In genomic region chr5:142725231-142726187, GRCh38 we compare ENCODE assay signal across 18 cellular contexts. TPM values are rescaled to one million over a fixed set of nuclear protein-coding genes. Genes with fewer than 3 reads are reported as not detected.
DNase-seq lines count a peak whose midpoint lies in the region; ATAC-seq, FAIRE-seq and TF ChIP-seq lines count a peak whose summit lies in the region.
"Had no signal": no experiment of that assay in that cellular context is flagged by ENCODE, and none has a peak within 500 bp of the region (broad histone marks: within the 10 kb centered on the region; RNA-seq: fewer than 3 reads in every experiment).

No MANE protein-coding gene starts in this region.

- no peak for ATAC-seq in activated T-cell treated with anti-CD3 and anti-CD28 coated beads, Interleukin-2, amount 50 U/mL, for 72 hours (replicated peaks in 1 of 2)
- ATAC-seq in activated T-cell treated with anti-CD3 and anti-CD28 coated beads, Interleukin-2, amount 50 U/mL, for 4 hours, result no peak
- no peak for ATAC-seq in thoracic aorta (ENCODE audit: insufficient number of reproducible peaks, low FRiP score, low read depth)
- ATAC-seq: stimulated activated naive B cell treated with anti-CD40 and anti-IgM and Interleukin-4, amounts not matched to agents 10 μg/mL and 1 μg/mL and 100 μg/mL, for 72 hours had no signal

- no peak overlapping the region for H3K56ac ChIP-seq in H1 (replicated peaks; ENCODE audit: insufficient read length, low read depth, low read length)

- no peaks in the 10 kb centered on the region for H3K79me1 ChIP-seq in H1 (ENCODE audit: low read depth, low read length)

- no peak for TF ChIP-seq RAD21 in H1 (IDR thresholded peaks at IDR 0.05 in 1 of 2, conservative IDR thresholded peaks at IDR 0.05 in 1 of 2; ENCODE audit: low read depth in 2 of 2, low read length in 2 of 2)

- H3K79me2 ChIP-seq in H1 (ENCODE audit: control insufficient read depth in 1 of 2, insufficient read depth in 2 of 2, low read length in 2 of 2), result no peaks in the 10 kb centered on the region

- H3K27me3 ChIP-seq in H1 (replicated peaks in 1 of 4; ENCODE audit: control insufficient read depth in 3 of 4, extremely low read depth in 1 of 4, insufficient read depth in 3 of 4, low read length in 3 of 4) (no peaks in the 10 kb centered on the region; a peak in 1 of 7 replicates), thoracic aorta (replicated peaks; ENCODE audit: insufficient read depth) (no peaks in the 10 kb centered on the region)
- H3K27me3 ChIP-seq: Peyer's patch, vagina had no signal

- CTCF ChIA-PET in H1 (lab: Charles Lee; ENCODE audit: partially characterized antibody), result interaction anchor here (4.5 to 15.0 kb wide), 3 partner anchors 12 to 154 kb away, joined by 34 to 627 read pairs (median 459); no protein-coding TSS in a partner anchor
- CTCF ChIA-PET in activated CD4-positive, alpha-beta memory T cell treated with anti-CD3 and anti-CD28 coated beads, Interleukin-2, amount 10 ng/mL, durations not matched to agents 7 days and 5 days (lab: Charles Lee), result interaction anchor here (1.3 kb wide), 1 partner anchor 11 kb away, joined by 3 read pairs; no protein-coding TSS in a partner anchor

- no peak overlapping the region for H3K23ac ChIP-seq in H1 (ENCODE audit: insufficient read length)

- no peak for TF ChIP-seq CTCF in H1 (IDR thresholded peaks at IDR 0.05; ENCODE audit: control extremely low read depth in 1 of 3, insufficient read depth in 1 of 3, low read depth in 1 of 3, low read length in 3 of 3)
- no peak for TF ChIP-seq CTCF in thoracic aorta (IDR thresholded peaks at IDR 0.05)

- H4K5ac ChIP-seq in H1 (ENCODE audit: insufficient read length, low read depth, low read length), result no peak overlapping the region

- no peak overlapping the region for H3K14ac ChIP-seq in H1 (ENCODE audit: insufficient read length)

- FAIRE-seq in H1 (lab: Jason Lieb, UNC), result no peak
- FAIRE-seq: D721Med, islet of Langerhans had no signal

- H2AK5ac ChIP-seq in H1 (ENCODE audit: low read depth, low read length), result peak overlapping the region; percentile 20; the same call in 1 of the 2 replicates

- H2AFZ ChIP-seq in H1 (ENCODE audit: low read length), result no peak overlapping the region

- no peak overlapping the region for H4K8ac ChIP-seq in H1 (ENCODE audit: extremely low read depth, insufficient read depth, low read length)

- peaks cover 0 to 5% (median 1%) of the 10 kb centered on the region in 4 experiments; a peak in 3 of 7 replicates for H3K4me1 ChIP-seq in H1 (replicated peaks in 1 of 4; ENCODE audit: control insufficient read depth in 3 of 4, insufficient read depth in 4 of 4, low read length in 3 of 4)
- peaks cover 15 to 34% of the 10 kb centered on the region in 2 donors for H3K4me1 ChIP-seq in thoracic aorta (ENCODE audit: control insufficient read depth in 1 of 2, low read depth in 2 of 2)
- H3K4me1 ChIP-seq: Peyer's patch, vagina had no signal

- H4K20me1 ChIP-seq in H1 (replicated peaks in 1 of 2; ENCODE audit: control insufficient read depth in 1 of 2, insufficient read depth in 2 of 2, low read length in 2 of 2), result no peaks in the 10 kb centered on the region

- TF ChIP-seq EP300 in H1 (IDR thresholded peaks at IDR 0.05; ENCODE audit: borderline replicate concordance in 1 of 2, low read depth in 2 of 2, low read length in 2 of 2), result no peak

- H3K18ac ChIP-seq in H1 (ENCODE audit: extremely low read depth, low read length), result no peak overlapping the region

- no peak overlapping the region for H2BK120ac ChIP-seq in H1 (replicated peaks; ENCODE audit: low read depth, low read length)

- no peak overlapping the region for H3K4me2 ChIP-seq in H1 (ENCODE audit: insufficient read depth in 1 of 2, low read depth in 2 of 2, low read length in 2 of 2)

- H3K36me3 ChIP-seq in H1 (ENCODE audit: control insufficient read depth in 2 of 4, insufficient read depth in 4 of 4, low read length in 3 of 4) (no peaks in the 10 kb centered on the region; a peak in 1 of 8 replicates), thoracic aorta (no peaks in the 10 kb centered on the region)
- H3K36me3 ChIP-seq: Peyer's patch, vagina had no signal

- H2BK12ac ChIP-seq in H1 (ENCODE audit: low read depth, low read length), result no peak overlapping the region

- POLR2A ChIA-PET in H1 (lab: Charles Lee; ENCODE audit: partially characterized antibody), result interaction anchor here (1.4 kb wide), 1 partner anchor 10 kb away, joined by 3 read pairs; no protein-coding TSS in a partner anchor
- POLR2A ChIA-PET in activated CD4-positive, alpha-beta memory T cell treated with anti-CD3 and anti-CD28 coated beads, Interleukin-2, amount 10 ng/mL, durations not matched to agents 7 days and 5 days (lab: Charles Lee), result no interaction called here

- no peak overlapping the region for H3K9ac ChIP-seq in H1 (replicated peaks in 1 of 4; ENCODE audit: extremely low read depth in 1 of 4, low read depth in 3 of 4, low read length in 3 of 4)

- H2BK15ac ChIP-seq in H1 (ENCODE audit: low read length), result no peak overlapping the region

- H3K9me3 ChIP-seq in H1 (ENCODE audit: insufficient read depth in 2 of 2, low read depth in 1 of 2, low read length in 1 of 2), result no peaks in the 10 kb centered on the region
- no peaks in the 10 kb centered on the region for H3K9me3 ChIP-seq in thoracic aorta
- H3K9me3 ChIP-seq: Peyer's patch, vagina had no signal

- peaks cover 19% of the 10 kb centered on the region for H3K4me1 Mint-ChIP-seq in activated T-cell treated with anti-CD3 and anti-CD28 coated beads, Interleukin-2, amount 50 U/mL, for 72 hours (ENCODE audit: low read depth)
- H3K4me1 Mint-ChIP-seq in activated T-cell treated with anti-CD3 and anti-CD28 coated beads, Interleukin-2, amount 50 U/mL, for 4 hours (ENCODE audit: low read depth), result no peaks in the 10 kb centered on the region
- peaks cover 10% of the 10 kb centered on the region for H3K4me1 Mint-ChIP-seq in activated CD4-positive, alpha-beta memory T cell treated with anti-CD3 and anti-CD28 coated beads, Interleukin-2, amount 10 ng/mL, durations not matched to agents 7 days and 5 days
- H3K4me1 Mint-ChIP-seq: activated CD4-positive, alpha-beta T cell treated with anti-CD3 and anti-CD28 coated beads, Interleukin-2, amount 10 ng/mL, durations not matched to agents 7 days and 5 days; activated T-helper 17 cell treated with anti-CD3 and anti-CD28 coated beads, Interleukin-2, amount 50 U/mL, for 72 hours had no signal

- 82% methylated on average over 4 of the region's 4 CpGs; no CpG with 5 or more reads in 1 of the 2 experiments for WGBS in H1 (ENCODE audit: extremely low coverage in 1 of 2, insufficient coverage in 1 of 2, insufficient read length in 1 of 2, insufficient replicate concordance in 2 of 2, low coverage in 1 of 2, low lambda C conversion rate in 2 of 2, missing lambda C conversion rate in 1 of 2), 2 experiments

- H3K4me3 ChIP-seq in H1 (ENCODE audit: extremely low read depth in 1 of 4, insufficient read depth in 2 of 4, low read depth in 3 of 4, low read length in 4 of 4), result no peak overlapping the region
- H3K4me3 ChIP-seq in thoracic aorta, result no peak overlapping the region
- H3K4me3 ChIP-seq: Peyer's patch, vagina had no signal

- H2BK5ac ChIP-seq in H1 (ENCODE audit: low read depth, low read length), result no peak overlapping the region

- no peak for TF ChIP-seq POLR2A in H1 (IDR thresholded peaks at IDR 0.05; ENCODE audit: control extremely low read depth in 1 of 2, low read depth in 2 of 2, low read length in 2 of 2)

- H3K23me2 ChIP-seq in H1 (ENCODE audit: low read depth, low read length), result no peaks in the 10 kb centered on the region; the same call in 1 of the 2 replicates

- H3K4ac ChIP-seq in H1 (replicated peaks; ENCODE audit: insufficient read length, low read depth, low read length), result no peak overlapping the region

- H3K27ac ChIP-seq in H1 (ENCODE audit: low read depth, low read length) (no peak overlapping the region), thoracic aorta (peak overlapping the region; percentile 48 to 51)
- H3K27ac ChIP-seq: Peyer's patch, vagina had no signal

- H3K9me3 Mint-ChIP-seq in activated T-cell treated with anti-CD3 and anti-CD28 coated beads, Interleukin-2, amount 50 U/mL, for 72 hours, result peaks cover 0 to 2% of the 10 kb centered on the region in 2 donors
- H3K9me3 Mint-ChIP-seq in activated T-cell treated with anti-CD3 and anti-CD28 coated beads, Interleukin-2, amount 50 U/mL, for 4 hours, result no peaks in the 10 kb centered on the region
- H3K9me3 Mint-ChIP-seq in activated CD4-positive, alpha-beta memory T cell treated with anti-CD3 and anti-CD28 coated beads, Interleukin-2, amount 10 ng/mL, durations not matched to agents 7 days and 5 days, result no peaks in the 10 kb centered on the region
- H3K9me3 Mint-ChIP-seq: activated CD4-positive, alpha-beta T cell treated with anti-CD3 and anti-CD28 coated beads, Interleukin-2, amount 10 ng/mL, durations not matched to agents 7 days and 5 days; activated T-helper 17 cell treated with anti-CD3 and anti-CD28 coated beads, Interleukin-2, amount 50 U/mL, for 72 hours; stimulated activated naive B cell treated with anti-CD40 and anti-IgM and Interleukin-4, amounts not matched to agents 10 μg/mL and 1 μg/mL and 100 μg/mL, for 72 hours had no signal

- H3K27ac Mint-ChIP-seq in activated T-cell treated with anti-CD3 and anti-CD28 coated beads, Interleukin-2, amount 50 U/mL, for 72 hours, result peak overlapping the region; percentile 98
- H3K27ac Mint-ChIP-seq in activated CD4-positive, alpha-beta memory T cell treated with anti-CD3 and anti-CD28 coated beads, Interleukin-2, amount 10 ng/mL, durations not matched to agents 7 days and 5 days, result no peak overlapping the region
- H3K27ac Mint-ChIP-seq: activated CD4-positive, alpha-beta T cell treated with anti-CD3 and anti-CD28 coated beads, Interleukin-2, amount 10 ng/mL, durations not matched to agents 7 days and 5 days; activated T-helper 17 cell treated with anti-CD3 and anti-CD28 coated beads, Interleukin-2, amount 50 U/mL, for 72 hours; stimulated activated naive B cell treated with anti-CD40 and anti-IgM and Interleukin-4, amounts not matched to agents 10 μg/mL and 1 μg/mL and 100 μg/mL, for 72 hours had no signal

- H3K4me3 Mint-ChIP-seq in activated T-cell treated with anti-CD3 and anti-CD28 coated beads, Interleukin-2, amount 50 U/mL, for 72 hours, result no peak overlapping the region
- H3K4me3 Mint-ChIP-seq in activated T-cell treated with anti-CD3 and anti-CD28 coated beads, Interleukin-2, amount 50 U/mL, for 4 hours, result no peak overlapping the region
- no peak overlapping the region for H3K4me3 Mint-ChIP-seq in activated CD4-positive, alpha-beta memory T cell treated with anti-CD3 and anti-CD28 coated beads, Interleukin-2, amount 10 ng/mL, durations not matched to agents 7 days and 5 days
- H3K4me3 Mint-ChIP-seq: activated CD4-positive, alpha-beta T cell treated with anti-CD3 and anti-CD28 coated beads, Interleukin-2, amount 10 ng/mL, durations not matched to agents 7 days and 5 days; activated T-helper 17 cell treated with anti-CD3 and anti-CD28 coated beads, Interleukin-2, amount 50 U/mL, for 72 hours; stimulated activated naive B cell treated with anti-CD40 and anti-IgM and Interleukin-4, amounts not matched to agents 10 μg/mL and 1 μg/mL and 100 μg/mL, for 72 hours had no signal

- H4K91ac ChIP-seq in H1 (replicated peaks; ENCODE audit: insufficient read length, low read length), result no peak overlapping the region

- no peaks in the 10 kb centered on the region for H3K27me3 Mint-ChIP-seq in activated T-cell treated with anti-CD3 and anti-CD28 coated beads, Interleukin-2, amount 50 U/mL, for 72 hours (ENCODE audit: low read depth)
- no peaks in the 10 kb centered on the region for H3K27me3 Mint-ChIP-seq in activated T-cell treated with anti-CD3 and anti-CD28 coated beads, Interleukin-2, amount 50 U/mL, for 4 hours (ENCODE audit: low read depth)
- no peaks in the 10 kb centered on the region for H3K27me3 Mint-ChIP-seq in activated CD4-positive, alpha-beta memory T cell treated with anti-CD3 and anti-CD28 coated beads, Interleukin-2, amount 10 ng/mL, durations not matched to agents 7 days and 5 days
- H3K27me3 Mint-ChIP-seq: activated CD4-positive, alpha-beta T cell treated with anti-CD3 and anti-CD28 coated beads, Interleukin-2, amount 10 ng/mL, durations not matched to agents 7 days and 5 days had no signal

- no peaks in the 10 kb centered on the region for H3K36me3 Mint-ChIP-seq in activated T-cell treated with anti-CD3 and anti-CD28 coated beads, Interleukin-2, amount 50 U/mL, for 72 hours (ENCODE audit: insufficient read depth in 2 of 2)
- no peaks in the 10 kb centered on the region for H3K36me3 Mint-ChIP-seq in activated T-cell treated with anti-CD3 and anti-CD28 coated beads, Interleukin-2, amount 50 U/mL, for 4 hours (ENCODE audit: insufficient read depth)
- H3K36me3 Mint-ChIP-seq in activated CD4-positive, alpha-beta memory T cell treated with anti-CD3 and anti-CD28 coated beads, Interleukin-2, amount 10 ng/mL, durations not matched to agents 7 days and 5 days (ENCODE audit: low read depth), result no peaks in the 10 kb centered on the region
- H3K36me3 Mint-ChIP-seq: stimulated activated naive B cell treated with anti-CD40 and anti-IgM and Interleukin-4, amounts not matched to agents 10 μg/mL and 1 μg/mL and 100 μg/mL, for 72 hours had no signal

- no peak overlapping the region for H2BK20ac ChIP-seq in H1 (ENCODE audit: low read length)

- DNase-seq in activated T-cell treated with anti-CD3 and anti-CD28 coated beads, Interleukin-2, amount 50 U/mL, for 72 hours, result no peak
- no peak for DNase-seq in activated T-cell treated with anti-CD3 and anti-CD28 coated beads, Interleukin-2, amount 50 U/mL, for 4 hours
- DNase-seq in RPMI8226 (peak; percentile 40), H1 (ENCODE audit: low read depth in 1 of 2, low spot score in 2 of 2) (no peak), thoracic aorta (ENCODE audit: low spot score) (no peak)
- DNase-seq in activated CD4-positive, CD25-positive, alpha-beta regulatory T cell (lab: John Stamatoyannopoulos, UW), result no peak
- no peak for DNase-seq in NK-92 treated with Interleukin-12 subunit alpha and Interleukin-12 subunit beta, amount 100 ng/mL, for 24 hours (lab: John Stamatoyannopoulos, UW)
- no peak for DNase-seq in activated CD4-positive, alpha-beta memory T cell treated with anti-CD3 and anti-CD28 coated beads, Interleukin-2, amount 10 ng/mL, durations not matched to agents 7 days and 5 days
- DNase-seq: activated CD4-positive, alpha-beta T cell treated with anti-CD3 and anti-CD28 coated beads, Interleukin-2, amount 10 ng/mL, durations not matched to agents 7 days and 5 days; NCI-H187; NCI-H510A; Peyer's patch; stimulated activated naive B cell treated with anti-CD40 and anti-IgM and Interleukin-4, amounts not matched to agents 10 μg/mL and 1 μg/mL and 100 μg/mL, for 72 hours had no signal

RNA-seq across cellular contexts. Expression of gene FGF1, which starts 39.6 kb away (rescaled TPM):
- total RNA-seq in activated T-cell treated with anti-CD3 and anti-CD28 coated beads, Interleukin-2, amount 50 U/mL, for 72 hours, result not detected
- total RNA-seq in activated T-cell treated with anti-CD3 and anti-CD28 coated beads, Interleukin-2, amount 50 U/mL, for 4 hours, result not detected
- 0.11 and 0.50 TPM in 2 replicates for total RNA-seq in H1 (2021; fragmentation: NEBNext Ultra II Directional; extraction: Animal tissue kit (Norgen Biotek cat#: 25700))
- polyA plus RNA-seq in H1 (2011; rRNA removed), result 0.17 and 0.30 TPM in 2 replicates
- 0.34 TPM for polyA plus RNA-seq in H1 (2011; cell fraction: cytosol; rRNA removed)
- polyA plus RNA-seq in H1 (2011; cell fraction: nucleus; rRNA removed), result 0.30 TPM
- polyA plus RNA-seq in H1 (2012, experiment 1 of 2), result 0.15 to 0.66 TPM (median 0.47 TPM) in 4 replicates
- not detected for polyA plus RNA-seq in H1 (2012, experiment 2 of 2)
- polyA plus RNA-seq in H1 (2013, experiment 1 of 2), result 0.26 TPM
- 0.61 TPM for polyA plus RNA-seq in H1 (2013, experiment 2 of 2)
- polyA minus RNA-seq in H1 (2011; rRNA and poly(A)+ RNA removed), result 0.16 and 0.78 TPM in 2 replicates
- polyA minus RNA-seq in H1 (2011; cell fraction: cytosol; rRNA and poly(A)+ RNA removed), result 0.29 TPM
- polyA minus RNA-seq in H1 (2011; cell fraction: nucleus; rRNA and poly(A)+ RNA removed), result 1.7 TPM
- total RNA-seq in thoracic aorta, result 10 to 100 TPM; 11.4 to 56.7 TPM
- total RNA-seq in activated CD4-positive, alpha-beta memory T cell treated with anti-CD3 and anti-CD28 coated beads, Interleukin-2, amount 10 ng/mL, durations not matched to agents 7 days and 5 days, result not detected
- total RNA-seq: activated CD4-positive, alpha-beta T cell treated with anti-CD3 and anti-CD28 coated beads, Interleukin-2, amount 10 ng/mL, durations not matched to agents 7 days and 5 days; activated T-helper 17 cell treated with anti-CD3 and anti-CD28 coated beads, Interleukin-2, amount 50 U/mL, for 72 hours; Peyer's patch; T-helper 2 cell treated with Interferon-gamma antibody and Interleukin-4, amounts not matched to agents 100 ng/mL and 5 ng/mL, for 36 hours had no signal

RNA-seq across cellular contexts. Expression of gene ARHGAP26, which starts 44.7 kb away (rescaled TPM):
- 10 to 100 TPM; 24.0 to 24.3 TPM for total RNA-seq in activated T-cell treated with anti-CD3 and anti-CD28 coated beads, Interleukin-2, amount 50 U/mL, for 72 hours
- 10 to 100 TPM in 1 of 3 donors, 1 to 10 TPM in 2; 9.1 to 11.7 (median 9.7) TPM for total RNA-seq in activated T-cell treated with anti-CD3 and anti-CD28 coated beads, Interleukin-2, amount 50 U/mL, for 4 hours
- total RNA-seq in H1 (2021; fragmentation: NEBNext Ultra II Directional; extraction: Animal tissue kit (Norgen Biotek cat#: 25700)), result 20.6 and 24.8 TPM in 2 replicates
- 7.1 and 8.4 TPM in 2 replicates for polyA plus RNA-seq in H1 (2011; rRNA removed)
- polyA plus RNA-seq in H1 (2011; cell fraction: cytosol; rRNA removed), result 7.8 TPM
- 31.4 TPM for polyA plus RNA-seq in H1 (2011; cell fraction: nucleus; rRNA removed)
- polyA plus RNA-seq in H1 (2012, experiment 1 of 2), result 12.0 to 19.8 TPM (median 15.5 TPM) in 4 replicates
- polyA plus RNA-seq in H1 (2012, experiment 2 of 2), result 1.9 TPM
- 13.2 TPM for polyA plus RNA-seq in H1 (2013, experiment 1 of 2)
- 13.5 TPM for polyA plus RNA-seq in H1 (2013, experiment 2 of 2)
- 33.1 and 43.4 TPM in 2 replicates for polyA minus RNA-seq in H1 (2011; rRNA and poly(A)+ RNA removed)
- polyA minus RNA-seq in H1 (2011; cell fraction: cytosol; rRNA and poly(A)+ RNA removed), result 14.5 TPM
- 134 TPM for polyA minus RNA-seq in H1 (2011; cell fraction: nucleus; rRNA and poly(A)+ RNA removed)
- 10 to 100 TPM; 27.5 to 80.7 TPM for total RNA-seq in thoracic aorta
- total RNA-seq in activated CD4-positive, alpha-beta memory T cell treated with anti-CD3 and anti-CD28 coated beads, Interleukin-2, amount 10 ng/mL, durations not matched to agents 7 days and 5 days, result 10 to 100 TPM; 14.8 to 17.1 TPM
